11 cellular contexts compared by ENCODE assay signal in genomic region chr17:39777534-39778365, GRCh38. TPM values are rescaled to one million over a fixed set of nuclear protein-coding genes. Genes with fewer than 3 reads are reported as not detected.
DNase-seq lines count a peak whose midpoint lies in the region; ATAC-seq and TF ChIP-seq lines count a peak whose summit lies in the region.
"Had no signal": no experiment of that assay in that cellular context is flagged by ENCODE, and none has a peak within 500 bp of the region (broad histone marks: within the 10 kb centered on the region; RNA-seq: fewer than 3 reads in every experiment).

No MANE protein-coding gene starts in this region.

- peak; percentile 66 for ATAC-seq in HG02642 (IDR thresholded peaks at IDR 0.05; ENCODE audit: poor library complexity, unreplicated experiment)
- peak; percentile 90 for ATAC-seq in stimulated activated memory B cell treated with anti-CD40 and anti-IgM and Interleukin-4, amounts not matched to agents 10 μg/mL and 1 μg/mL and 100 μg/mL, for 72 hours

- H3K14ac ChIP-seq in trophoblast cell (ENCODE audit: low read length): no peak overlapping the region

- H4K20me1 ChIP-seq in SU-DHL-6 (ENCODE audit: low read depth, low read length) (no peaks in the 10 kb centered on the region), hepatocyte (ENCODE audit: insufficient read depth, poor library complexity, severe bottlenecking) (no peaks in the 10 kb centered on the region)

- 78% methylated on average over 11 of the region's 11 CpGs for WGBS in hepatocyte (ENCODE audit: low lambda C conversion rate, missing lambda C conversion rate)
- no CpG with 5 or more reads among the region's 11 CpGs for WGBS in trophoblast cell (ENCODE audit: extremely low coverage, insufficient coverage, insufficient read length)

- no peak overlapping the region for H2BK120ac ChIP-seq in trophoblast cell (ENCODE audit: insufficient read depth, low read length, poor library complexity)

- H3K9ac ChIP-seq in SU-DHL-6 (ENCODE audit: low read length) (peak overlapping the region; percentile 67), trophoblast cell (ENCODE audit: low read length) (no peak overlapping the region)

- H4K8ac ChIP-seq in trophoblast cell (ENCODE audit: low read depth, low read length): no peak overlapping the region

- no peaks in the 10 kb centered on the region for H3K9me3 Mint-ChIP-seq in stimulated activated memory B cell treated with anti-CD40 and anti-IgM and Interleukin-4, amounts not matched to agents 10 μg/mL and 1 μg/mL and 100 μg/mL, for 72 hours

- H3K4ac ChIP-seq in trophoblast cell (ENCODE audit: low read depth, low read length): no peak overlapping the region

- peaks cover 2% of the 10 kb centered on the region for H3K79me1 ChIP-seq in trophoblast cell (ENCODE audit: low read length)

- peaks cover 94% of the 10 kb centered on the region for H3K79me2 ChIP-seq in SU-DHL-6 (ENCODE audit: insufficient read depth, low read length)
- H3K79me2 ChIP-seq in hepatocyte: no peaks in the 10 kb centered on the region
- no peaks in the 10 kb centered on the region for H3K79me2 ChIP-seq in trophoblast cell (ENCODE audit: control insufficient read depth, insufficient read depth, low read length, poor library complexity)

- no peak overlapping the region for H4K12ac ChIP-seq in trophoblast cell (ENCODE audit: low read depth, low read length)

- H3K4me1 ChIP-seq in hepatocyte (ENCODE audit: insufficient read depth) (peaks cover 4% of the 10 kb centered on the region), trophoblast cell (ENCODE audit: control insufficient read depth in 1 of 2, insufficient read depth in 2 of 2, low read length in 2 of 2) (peaks cover 2 to 11% of the 10 kb centered on the region in 2 experiments)

- peak overlapping the region; percentile 86 for H3K27ac Mint-ChIP-seq in stimulated activated memory B cell treated with anti-CD40 and anti-IgM and Interleukin-4, amounts not matched to agents 10 μg/mL and 1 μg/mL and 100 μg/mL, for 72 hours

- no peak overlapping the region for H2AK5ac ChIP-seq in trophoblast cell (ENCODE audit: low read length)

- H3K23ac ChIP-seq in trophoblast cell (ENCODE audit: low read length): no peak overlapping the region

- peak overlapping the region; percentile 73 for H3K4me3 ChIP-seq in SU-DHL-6 (ENCODE audit: insufficient read depth, low read length, poor library complexity, severe bottlenecking)
- H3K4me3 ChIP-seq in hepatocyte: no peak overlapping the region
- no peak overlapping the region for H3K4me3 ChIP-seq in trophoblast cell (ENCODE audit: low read depth, low read length)

- H3K27ac ChIP-seq in SU-DHL-6 (ENCODE audit: low read depth, low read length) (peak overlapping the region; percentile 95), hepatocyte (no peak overlapping the region), trophoblast cell (ENCODE audit: low read depth, low read length) (no peak overlapping the region)
- H3K27ac ChIP-seq: thoracic aorta had no signal

- peak overlapping the region; percentile 97 for H3K4me2 ChIP-seq in SU-DHL-6 (ENCODE audit: low read depth, low read length, poor library complexity, severe bottlenecking)
- no peak overlapping the region for H3K4me2 ChIP-seq in hepatocyte
- no peak overlapping the region for H3K4me2 ChIP-seq in trophoblast cell (ENCODE audit: low read length)

- peak; percentile 16 for DNase-seq in NOMO-1 treated with DMSO at 0.1 percent for 48 hours (lab: John Stamatoyannopoulos, UW; ENCODE audit: unreplicated experiment)
- no peak for DNase-seq in NOMO-1 treated with dmso at 0.1 percent for 144 hours (lab: John Stamatoyannopoulos, UW; ENCODE audit: unreplicated experiment)
- DNase-seq in hepatocyte (ENCODE audit: low spot score): no peak
- DNase-seq in GDM1 (lab: John Stamatoyannopoulos, UW): no peak
- no peak for DNase-seq in trophoblast cell

- peaks cover 17% of the 10 kb centered on the region for H3K36me3 ChIP-seq in SU-DHL-6 (ENCODE audit: low read length)
- H3K36me3 ChIP-seq in hepatocyte (replicated peaks; ENCODE audit: insufficient read depth, low read depth): no peaks in the 10 kb centered on the region
- H3K36me3 ChIP-seq in trophoblast cell (ENCODE audit: control insufficient read depth in 1 of 2, insufficient read depth in 2 of 2, low read length in 2 of 2): no peaks in the 10 kb centered on the region
- H3K36me3 ChIP-seq: thoracic aorta had no signal

- no peak overlapping the region for H2BK12ac ChIP-seq in trophoblast cell (ENCODE audit: low read length)

- H3K9me3 ChIP-seq in SU-DHL-6 (ENCODE audit: insufficient read depth, low read length): no peaks in the 10 kb centered on the region
- no peaks in the 10 kb centered on the region for H3K9me3 ChIP-seq in hepatocyte (ENCODE audit: low read depth)
- no peaks in the 10 kb centered on the region for H3K9me3 ChIP-seq in trophoblast cell (ENCODE audit: insufficient read depth, low read depth, low read length)
- H3K9me3 ChIP-seq: thoracic aorta had no signal

- H3K27me3 ChIP-seq in SU-DHL-6 (ENCODE audit: low read length): no peaks in the 10 kb centered on the region
- H3K27me3 ChIP-seq in hepatocyte: no peaks in the 10 kb centered on the region
- H3K27me3 ChIP-seq in trophoblast cell (ENCODE audit: insufficient read depth, low read length): no peaks in the 10 kb centered on the region

- H3K9me2 ChIP-seq in SU-DHL-6 (replicated peaks; ENCODE audit: insufficient read depth, low read length): no peaks in the 10 kb centered on the region
- no peaks in the 10 kb centered on the region for H3K9me2 ChIP-seq in hepatocyte (replicated peaks; ENCODE audit: insufficient read depth)

- H2BK5ac ChIP-seq in trophoblast cell (ENCODE audit: low read depth, low read length, poor library complexity): no peak overlapping the region

- TF ChIP-seq CTCF in SU-DHL-6 (IDR thresholded peaks at IDR 0.05; ENCODE audit: insufficient read depth, low read length, poor library complexity, severe bottlenecking): no peak
- no peak for TF ChIP-seq CTCF in hepatocyte (IDR thresholded peaks at IDR 0.05; ENCODE audit: poor library complexity)

- H3K36me3 Mint-ChIP-seq in stimulated activated memory B cell treated with anti-CD40 and anti-IgM and Interleukin-4, amounts not matched to agents 10 μg/mL and 1 μg/mL and 100 μg/mL, for 72 hours: peaks cover 62% of the 10 kb centered on the region

- no peak overlapping the region for H2AFZ ChIP-seq in SU-DHL-6 (ENCODE audit: low read depth, low read length, severe bottlenecking)
- H2AFZ ChIP-seq in hepatocyte: no peak overlapping the region
- H2AFZ ChIP-seq in trophoblast cell (ENCODE audit: insufficient read depth, low read length, poor library complexity): no peak overlapping the region

- H3K4me3 Mint-ChIP-seq in stimulated activated memory B cell treated with anti-CD40 and anti-IgM and Interleukin-4, amounts not matched to agents 10 μg/mL and 1 μg/mL and 100 μg/mL, for 72 hours: peak overlapping the region; percentile 80

- H3K4me1 Mint-ChIP-seq in stimulated activated memory B cell treated with anti-CD40 and anti-IgM and Interleukin-4, amounts not matched to agents 10 μg/mL and 1 μg/mL and 100 μg/mL, for 72 hours: peaks cover 92% of the 10 kb centered on the region

- H3K18ac ChIP-seq in trophoblast cell (ENCODE audit: low read length): no peak overlapping the region

- no peaks in the 10 kb centered on the region for H3K27me3 Mint-ChIP-seq in stimulated activated memory B cell treated with anti-CD40 and anti-IgM and Interleukin-4, amounts not matched to agents 10 μg/mL and 1 μg/mL and 100 μg/mL, for 72 hours

- H4K91ac ChIP-seq in trophoblast cell (ENCODE audit: low read depth, low read length): no peak overlapping the region

- H3F3A ChIP-seq in SU-DHL-6 (ENCODE audit: insufficient read depth): peaks cover 80% of the 10 kb centered on the region

RNA-seq across cellular contexts. Expression of gene GRB7, which starts 40.0 kb away (rescaled TPM):
- 19.0 and 22.8 TPM in 2 replicates for total RNA-seq in hepatocyte
- polyA plus RNA-seq in hepatocyte: 29.4 and 29.7 TPM in 2 replicates
- polyA plus RNA-seq in trophoblast cell (2013): 28.4 and 29.4 TPM in 2 replicates
- total RNA-seq: glomerular endothelial cell, pulmonary artery endothelial cell had no signal

RNA-seq across cellular contexts. Expression of gene MIEN1, which starts 47.4 kb away (rescaled TPM):
- total RNA-seq in hepatocyte: 37.2 and 72.6 TPM in 2 replicates
- polyA plus RNA-seq in hepatocyte: 129 and 133 TPM in 2 replicates
- 44.1 and 45.7 TPM in 2 replicates for polyA plus RNA-seq in trophoblast cell (2013)
